Comparison of ENCODE assay signal across 28 cellular contexts in the genomic region with DNA sequence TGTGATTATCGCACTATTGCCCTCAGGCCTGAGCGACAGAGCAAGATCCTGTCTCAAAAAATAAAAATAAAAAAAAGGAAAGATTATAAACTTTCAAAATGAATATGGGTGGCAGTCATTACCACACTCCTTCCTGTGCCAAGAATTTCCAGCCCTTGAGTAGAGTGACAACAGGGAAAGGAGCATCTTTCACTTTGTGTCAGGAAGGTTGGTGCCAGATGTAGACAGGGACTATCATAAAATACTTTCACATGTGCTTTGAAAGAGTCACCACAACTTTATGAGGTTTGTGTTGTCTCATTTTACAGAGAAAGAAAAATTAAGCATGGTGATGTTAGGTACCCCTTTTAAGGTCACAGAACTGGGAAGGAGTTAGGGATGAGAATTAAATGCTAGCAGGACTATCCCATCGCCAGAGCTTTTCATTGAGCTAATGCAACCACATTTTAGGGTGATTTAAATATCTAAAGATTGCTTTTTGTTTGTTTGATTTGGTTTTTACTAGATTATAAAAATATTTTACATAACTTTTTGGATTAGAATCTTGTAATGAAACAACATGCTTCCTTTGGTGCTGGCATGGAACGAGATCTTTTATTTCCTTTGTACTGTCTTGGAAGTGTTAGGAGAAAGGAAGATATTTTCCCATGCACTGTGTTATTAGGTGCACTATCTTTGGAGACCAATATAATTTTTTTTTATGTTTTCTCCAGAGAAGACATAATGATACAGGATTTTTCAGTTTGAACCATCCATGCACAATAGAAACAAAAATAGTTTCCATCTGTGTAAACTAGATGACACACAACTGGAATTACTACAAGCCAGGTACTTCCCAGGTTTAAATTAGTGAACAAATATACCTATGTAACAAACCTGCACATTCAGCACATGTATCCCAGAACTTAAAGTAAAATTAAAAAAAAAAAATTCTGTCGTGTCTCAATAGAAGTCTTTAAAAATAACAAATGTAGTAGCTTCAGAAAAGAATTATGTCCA.
DNase-seq lines count a peak whose midpoint lies in the region; ATAC-seq and TF ChIP-seq lines count a peak whose summit lies in the region.
"Had no signal": no experiment of that assay in that cellular context is flagged by ENCODE, and none has a peak within 500 bp of the region (broad histone marks: within the 10 kb centered on the region; RNA-seq: fewer than 3 reads in every experiment).

No MANE protein-coding gene starts in this region.

- in situ Hi-C loops in GM23248 (cut with MboI): no loop called here

- 0 out of 2 replicates have a peak overlapping the region, but pooled peaks have one; percentile 31 for H2AFZ ChIP-seq in GM23248

- ATAC-seq in GM18519 (IDR thresholded peaks at IDR 0.05; ENCODE audit: low FRiP score, unreplicated experiment): peak; percentile 19
- ATAC-seq in HG03565 (IDR thresholded peaks at IDR 0.05; ENCODE audit: unreplicated experiment): peak; percentile 30
- ATAC-seq in GM21737 (IDR thresholded peaks at IDR 0.05; ENCODE audit: unreplicated experiment): no peak
- ATAC-seq: A549; effector memory CD8-positive, alpha-beta T cell; left colon; mucosa of descending colon; stimulated activated effector memory CD8-positive, alpha-beta T cell treated with anti-CD3 and anti-CD28 coated beads, Interleukin-12 subunit alpha, Interleukin-12 subunit beta, amount 100 ng/mL, for 72 hours had no signal

- no peaks in the 10 kb centered on the region for H3K4me1 ChIP-seq in GM23248 (ENCODE audit: insufficient read depth)
- H3K4me1 ChIP-seq: A549, transverse colon had no signal

- no peak overlapping the region for H3K27ac ChIP-seq in GM23248
- H3K27ac ChIP-seq: A549, transverse colon had no signal

- H4K20me1 ChIP-seq in GM23248 (ENCODE audit: insufficient read depth): no peaks in the 10 kb centered on the region

- H3K27me3 ChIP-seq in BJ (ENCODE audit: control insufficient read depth, insufficient read depth, low read length): no peaks in the 10 kb centered on the region
- H3K27me3 ChIP-seq in GM23248 (replicated peaks; ENCODE audit: insufficient read depth): no peaks in the 10 kb centered on the region
- H3K27me3 ChIP-seq in H7 (ENCODE audit: control insufficient read depth, insufficient read depth, low read length): no peaks in the 10 kb centered on the region
- H3K27me3 ChIP-seq: transverse colon had no signal

- no peaks in the 10 kb centered on the region for H3K9me3 ChIP-seq in GM23248 (ENCODE audit: low read depth)
- H3K9me3 ChIP-seq: A549, HAP-1, mucosa of descending colon, transverse colon had no signal

- H3K4me3 ChIP-seq in BJ (ENCODE audit: low read depth, low read length) (no peak overlapping the region), GM23248 (no peak overlapping the region), H7 (ENCODE audit: insufficient read depth, low read depth, low read length) (no peak overlapping the region)
- H3K4me3 ChIP-seq: A549, HAP-1, mucosa of descending colon, transverse colon had no signal

- H3F3A ChIP-seq in GM23248 (ENCODE audit: insufficient read depth): no peaks in the 10 kb centered on the region

- TF ChIP-seq CTCF in BJ (IDR thresholded peaks at IDR 0.05; ENCODE audit: insufficient read depth, low read depth, low read length): no peak

- 52 to 57% methylated on average over 5 of the region's 5 CpGs for WGBS in GM23248 (ENCODE audit: low coverage in 1 of 2, low lambda C conversion rate in 2 of 2, missing lambda C conversion rate in 2 of 2), 2 experiments

- peak; percentile 66 for DNase-seq in BJ (ENCODE audit: low read depth)
- DNase-seq in GM23248: no peak
- no peak for DNase-seq in activated CD4-positive, CD25-positive, alpha-beta regulatory T cell (lab: John Stamatoyannopoulos, UW)
- no peak for DNase-seq in T-helper 2 cell
- no peak for DNase-seq in H7
- DNase-seq: activated CD4-positive, alpha-beta memory T cell treated with anti-CD3 and anti-CD28 coated beads for 36 hours; activated CD4-positive, CD25-positive, alpha-beta regulatory T cell treated with anti-CD3 and anti-CD28 coated beads, Interleukin-2, amount 50 U/mL, for 72 hours; activated naive CD4-positive, alpha-beta T cell; CD4-positive, alpha-beta T cell; central memory CD4-positive, alpha-beta T cell; cortex of kidney; DND-41; effector memory CD8-positive, alpha-beta T cell; erythroblast; immature natural killer cell; left colon; mammary epithelial cell; mucosa of descending colon; NCI-H446 treated with DMSO at 0.1 percent for 48 hours; NCI-H82; stimulated activated CD4-positive, alpha-beta T cell treated with anti-CD3 and anti-CD28 coated beads, Interleukin-15, amount 100 ng/mL, for 24 hours; transverse colon had no signal

- POLR2A ChIA-PET in BJ (lab: Charles Lee): no interaction called here

- CTCF ChIA-PET in BJ (lab: Yijun Ruan, JAX): interaction anchor here (0.7 kb wide), 1 partner anchor 1828 kb away, joined by 3 read pairs; no protein-coding TSS in a partner anchor

- H3K79me2 ChIP-seq in GM23248 (ENCODE audit: insufficient read depth): no peaks in the 10 kb centered on the region

- no peak overlapping the region for H3K9ac ChIP-seq in GM23248

- no peaks in the 10 kb centered on the region for H3K36me3 ChIP-seq in BJ (ENCODE audit: control insufficient read depth, insufficient read depth, low read length)
- H3K36me3 ChIP-seq in GM23248 (ENCODE audit: low read depth): no peaks in the 10 kb centered on the region
- H3K36me3 ChIP-seq in H7 (replicated peaks; ENCODE audit: control insufficient read depth, insufficient read depth, low read length): no peaks in the 10 kb centered on the region
- H3K36me3 ChIP-seq: HAP-1, transverse colon had no signal

- H3K4me2 ChIP-seq in GM23248 (ENCODE audit: unreplicated experiment): no peak overlapping the region
- H3K4me2 ChIP-seq: A549 had no signal

- peaks cover 1% of the 10 kb centered on the region; the same call in 1 of the 2 replicates for H3K9me2 ChIP-seq in GM23248 (ENCODE audit: insufficient read depth)
